In the genomic region with DNA sequence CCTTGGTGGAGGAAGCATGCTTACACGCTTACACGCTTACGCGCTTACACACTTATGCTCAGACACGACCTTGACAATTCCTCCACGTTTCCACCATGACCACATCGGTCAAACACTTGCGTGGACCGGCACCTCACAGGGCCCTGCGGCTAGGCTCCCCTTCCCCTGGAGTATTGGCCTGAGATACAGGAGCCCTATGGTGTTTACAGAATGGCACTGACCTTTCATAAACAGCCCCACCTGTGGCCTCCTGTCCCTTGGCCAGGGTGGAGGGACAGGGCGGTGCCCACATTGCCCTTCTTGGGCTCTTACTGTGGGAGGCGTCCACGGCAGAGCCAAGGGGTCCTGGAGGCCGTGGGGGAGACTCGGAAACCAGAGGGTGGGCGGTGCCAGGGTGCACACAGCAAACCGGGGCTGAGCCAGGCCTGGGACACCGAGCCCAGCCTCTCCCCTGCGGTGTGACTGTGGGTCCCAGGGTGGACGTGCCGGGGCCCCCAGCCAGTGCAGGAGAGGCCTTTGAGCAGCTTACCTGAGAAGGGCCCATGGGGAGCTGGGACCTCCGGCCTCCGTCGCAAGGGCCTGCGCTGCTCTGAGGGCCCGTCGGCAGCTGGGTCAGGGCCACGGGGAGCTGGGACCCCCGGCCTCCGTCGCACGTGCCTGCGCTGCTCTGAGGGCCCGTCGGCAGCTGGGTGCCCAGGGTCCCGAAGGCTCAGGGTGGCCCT, we compare ENCODE assay signal across 22 cellular contexts. TPM values are rescaled to one million over a fixed set of nuclear protein-coding genes. Genes with fewer than 3 reads are reported as not detected.
"Had no signal": no experiment of that assay in that cellular context is flagged by ENCODE, and none has a peak within 500 bp of the region (broad histone marks: within the 10 kb centered on the region; RNA-seq: fewer than 3 reads in every experiment).

No MANE protein-coding gene starts in this region.

- ATAC-seq: activated CD4-positive, CD25-positive, alpha-beta regulatory T cell treated with anti-CD3 and anti-CD28 coated beads, Interleukin-2, amount 50 U/mL, for 24 hours; activated CD8-positive, alpha-beta T cell treated with anti-CD3 and anti-CD28 coated beads for 36 hours; SK-N-SH treated with all-trans-retinoic acid at 6 μM for 48 hours had no signal

- H3K36me3 Mint-ChIP-seq: activated naive CD8-positive, alpha-beta T cell treated with anti-CD3 and anti-CD28 coated beads, Interleukin-2, amount 10 ng/mL, durations not matched to agents 7 days and 5 days had no signal

- H3K9me3 ChIP-seq: adrenal gland, Peyer's patch, SJSA1 had no signal

- H3K4me3 Mint-ChIP-seq: activated CD8-positive, alpha-beta T cell treated with anti-CD3 and anti-CD28 coated beads for 36 hours; activated naive CD8-positive, alpha-beta T cell treated with anti-CD3 and anti-CD28 coated beads, Interleukin-2, amount 10 ng/mL, durations not matched to agents 7 days and 5 days; T-helper 1 cell treated with Interleukin-12 subunit alpha and Interleukin-12 subunit beta and Interleukin-4 antibody, amounts not matched to agents 30 μg/mL and 1 μg/mL, for 36 hours had no signal

- H3K4me3 ChIP-seq: adrenal gland, Peyer's patch, SJSA1 had no signal

- H3K4me1 ChIP-seq: adrenal gland, SJSA1 had no signal

- H3K27ac Mint-ChIP-seq: activated CD8-positive, alpha-beta T cell treated with anti-CD3 and anti-CD28 coated beads for 36 hours; activated naive CD8-positive, alpha-beta T cell treated with anti-CD3 and anti-CD28 coated beads, Interleukin-2, amount 10 ng/mL, durations not matched to agents 7 days and 5 days; T-helper 1 cell treated with Interleukin-12 subunit alpha and Interleukin-12 subunit beta and Interleukin-4 antibody, amounts not matched to agents 30 μg/mL and 1 μg/mL, for 36 hours had no signal

- DNase-seq: activated CD4-positive, alpha-beta T cell treated with anti-CD3 and anti-CD28 coated beads for 4 hours; activated CD8-positive, alpha-beta memory T cell treated with anti-CD3 and anti-CD28 coated beads, Interleukin-2, amount 50 U/mL, for 48 hours; activated CD8-positive, alpha-beta T cell treated with anti-CD3 and anti-CD28 coated beads for 36 hours; activated naive CD4-positive, alpha-beta T cell treated with anti-CD3 and anti-CD28 coated beads, Interleukin-2, amount 50 U/mL, for 16 hours; activated naive CD8-positive, alpha-beta T cell treated with anti-CD3 and anti-CD28 coated beads, Interleukin-2, amount 10 ng/mL, durations not matched to agents 7 days and 5 days; activated T-cell treated with anti-CD3 and anti-CD28 coated beads, Interleukin-2, amount 50 U/mL, for 1 hour; adrenal gland; anterior cingulate cortex; central memory CD4-positive, alpha-beta T cell; MM.1S; NCI-H1105 treated with DMSO at 0.1 percent for 48 hours; NCI-H1436 treated with DMSO at 0.1 percent for 48 hours; NCI-H187; NCI-H2081; NCI-H446; NCI-H524; Peyer's patch; SHP77 had no signal

- H3K27me3 ChIP-seq: adrenal gland, Peyer's patch, SJSA1 had no signal

- H3K9me3 Mint-ChIP-seq: activated CD8-positive, alpha-beta T cell treated with anti-CD3 and anti-CD28 coated beads for 36 hours; T-helper 1 cell treated with Interleukin-12 subunit alpha and Interleukin-12 subunit beta and Interleukin-4 antibody, amounts not matched to agents 30 μg/mL and 1 μg/mL, for 36 hours had no signal

- H3K27ac ChIP-seq: adrenal gland, SJSA1 had no signal

- H3K36me3 ChIP-seq: SJSA1 had no signal

- H3K27me3 Mint-ChIP-seq: activated naive CD8-positive, alpha-beta T cell treated with anti-CD3 and anti-CD28 coated beads, Interleukin-2, amount 10 ng/mL, durations not matched to agents 7 days and 5 days had no signal

RNA-seq across cellular contexts. Expression of gene FOXL3, which starts 44.2 kb away (rescaled TPM):
- total RNA-seq: activated CD8-positive, alpha-beta T cell treated with anti-CD3 and anti-CD28 coated beads for 36 hours; activated naive CD8-positive, alpha-beta T cell treated with anti-CD3 and anti-CD28 coated beads, Interleukin-2, amount 10 ng/mL, durations not matched to agents 7 days and 5 days; adrenal gland; Peyer's patch; SJSA1 had no signal
- polyA plus RNA-seq: adrenal gland had no signal
